32 cellular contexts compared by ENCODE assay signal in the genomic region with DNA sequence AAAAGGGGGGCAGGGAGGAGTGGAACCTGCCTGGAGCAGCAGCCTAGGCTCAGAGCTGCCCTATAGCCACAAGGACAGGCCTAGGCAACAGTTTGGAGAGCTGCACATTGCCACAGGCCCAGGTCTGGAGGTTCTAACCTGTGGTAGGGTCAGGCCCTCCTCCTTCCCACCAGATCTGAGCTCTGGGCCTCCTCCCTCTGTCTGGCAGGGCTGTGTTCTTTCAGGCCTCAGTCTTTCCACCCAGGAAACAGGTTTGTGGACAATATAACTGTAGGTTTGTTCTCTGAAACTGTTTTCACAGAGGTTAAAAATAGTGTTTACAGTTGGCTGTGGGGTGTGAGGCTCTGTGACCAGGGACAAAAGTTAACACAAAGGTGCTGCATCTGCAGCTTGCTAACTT. TPM values are rescaled to one million over a fixed set of nuclear protein-coding genes. Genes with fewer than 3 reads are reported as not detected.
"Had no signal": no experiment of that assay in that cellular context is flagged by ENCODE, and none has a peak within 500 bp of the region (broad histone marks: within the 10 kb centered on the region; RNA-seq: fewer than 3 reads in every experiment).

No MANE protein-coding gene starts in this region.

- H3K4me1 Mint-ChIP-seq: mesothelial cell of epicardium, naive B cell had no signal

- FAIRE-seq: endometrium, islet of Langerhans, keratinocyte had no signal

- H3K4me3 ChIP-seq: colonic mucosa, esophagus squamous epithelium, gastroesophageal sphincter, heart right ventricle, left lung, lower lobe of right lung, mucosa of descending colon had no signal

- DNase-seq: colonic mucosa; cortex of kidney; effector CD8-positive, alpha-beta T cell; effector memory CD8-positive, alpha-beta T cell; endodermal cell; erythroblast; esophagus squamous epithelium; foreskin fibroblast; foreskin melanocyte; head of caudate nucleus; heart right ventricle; hippocampal formation; left cardiac atrium; left lung; left ventricle myocardium superior; lower lobe of right lung; mesenchymal stem cell; mucosa of descending colon; naive B cell had no signal

- H3K9me3 Mint-ChIP-seq: dendritic cell treated with granulocyte-macrophage colony-stimulating factor and Interleukin-4, amounts not matched to agents 40 ng/mL and 50 ng/mL, for 4 days; effector memory CD8-positive, alpha-beta T cell; endodermal cell; mesothelial cell of epicardium; naive B cell had no signal

- H3K36me3 ChIP-seq: colonic mucosa, esophagus squamous epithelium, gastroesophageal sphincter, heart right ventricle, left lung, lower lobe of right lung had no signal

- ATAC-seq: effector memory CD8-positive, alpha-beta T cell; esophagus mucosa; gastroesophageal sphincter; heart right ventricle; left cardiac atrium; left lung; left ventricle myocardium superior; lower lobe of right lung; mucosa of descending colon had no signal

- H3K27me3 ChIP-seq: colonic mucosa, gastroesophageal sphincter, heart right ventricle had no signal

- H3K27ac ChIP-seq: colonic mucosa, epithelial cell of prostate, esophagus squamous epithelium, gastroesophageal sphincter, heart right ventricle, left lung, lower lobe of right lung had no signal

- H3K4me1 ChIP-seq: left lung had no signal

- H3K4me3 Mint-ChIP-seq: dendritic cell treated with granulocyte-macrophage colony-stimulating factor and Interleukin-4, amounts not matched to agents 40 ng/mL and 50 ng/mL, for 4 days; effector memory CD8-positive, alpha-beta T cell; endodermal cell; mesothelial cell of epicardium had no signal

- H3K9me3 ChIP-seq: colonic mucosa, esophagus squamous epithelium, gastroesophageal sphincter, heart right ventricle, left lung, lower lobe of right lung, mucosa of descending colon had no signal

- H3K36me3 Mint-ChIP-seq: mesothelial cell of epicardium, naive B cell had no signal

- H3K27me3 Mint-ChIP-seq: dendritic cell treated with granulocyte-macrophage colony-stimulating factor and Interleukin-4, amounts not matched to agents 40 ng/mL and 50 ng/mL, for 4 days had no signal

- H3K27ac Mint-ChIP-seq: dendritic cell treated with granulocyte-macrophage colony-stimulating factor and Interleukin-4, amounts not matched to agents 40 ng/mL and 50 ng/mL, for 4 days; effector memory CD8-positive, alpha-beta T cell; endodermal cell; mesothelial cell of epicardium had no signal

RNA-seq across cellular contexts. Expression of a gene that starts 9.0 kb away (rescaled TPM):
- total RNA-seq: dermis microvascular lymphatic vessel endothelial cell, esophagus mucosa, gastroesophageal sphincter, heart right ventricle, kidney epithelial cell, left cardiac atrium, left lung, left ventricle myocardium superior, lower leg skin, lower lobe of right lung, mesenteric fat pad, mesothelial cell of epicardium, mucosa of descending colon, myocyte had no signal
- polyA plus RNA-seq: heart right ventricle, keratinocyte had no signal
